In genomic region chr11:85582111-85582510, GRCh38 we compare ENCODE assay signal across 1 cellular context.
TF ChIP-seq lines count a peak whose summit lies in the region.

No MANE protein-coding gene starts in this region.

TF ChIP-seq in GM12878, 131 proteins besides CTCF, POLR2A, EP300 and RAD21:
- no peak for TF ChIP-seq FOXK2 (IDR thresholded peaks at IDR 0.05)
- no peak for TF ChIP-seq TCF12 (IDR thresholded peaks at IDR 0.05; ENCODE audit: low read depth, low read length)
- peak; percentile 24 for TF ChIP-seq CUX1 (IDR thresholded peaks at IDR 0.05; ENCODE audit: insufficient replicate concordance, low read depth, low read length)
- TF ChIP-seq SPI1 (IDR thresholded peaks at IDR 0.05; ENCODE audit: borderline replicate concordance, insufficient read depth, low read depth, low read length), result peak; percentile 61; the same call in 1 of the 2 replicates
